Comparison of ENCODE assay signal across 17 cellular contexts in genomic region chr14:100286484-100287191, GRCh38. TPM values are rescaled to one million over a fixed set of nuclear protein-coding genes. Genes with fewer than 3 reads are reported as not detected.
A peak's percentile ranks its signal among the peaks of the same experiment; 100 is the strongest.
DNase-seq lines count a peak whose midpoint lies in the region; ATAC-seq and TF ChIP-seq lines count a peak whose summit lies in the region.
"Had no signal": no experiment of that assay in that cellular context is flagged by ENCODE, and none has a peak within 500 bp of the region (broad histone marks: within the 10 kb centered on the region; RNA-seq: fewer than 3 reads in every experiment).

No MANE protein-coding gene starts in this region.

- H3K4me1 Mint-ChIP-seq in activated T-cell treated with anti-CD3 and anti-CD28 coated beads, Interleukin-2, amount 50 U/mL, for 72 hours (ENCODE audit: low read depth), result peaks cover 12% of the 10 kb centered on the region
- peaks cover 28% of the 10 kb centered on the region for H3K4me1 Mint-ChIP-seq in HFFc6 (ENCODE audit: low read depth)
- peaks cover 6% of the 10 kb centered on the region for H3K4me1 Mint-ChIP-seq in endodermal cell

- no peak for TF ChIP-seq EP300 in SK-N-SH (IDR thresholded peaks at IDR 0.05; ENCODE audit: borderline replicate concordance in 1 of 2, low read depth in 1 of 2, low read length in 1 of 2)

- no peak overlapping the region for H2AFZ ChIP-seq in SK-N-SH (ENCODE audit: low read depth)

- H3K27me3 ChIP-seq in endodermal cell (ENCODE audit: control insufficient read depth, insufficient read depth, low read length, poor library complexity, severe bottlenecking) (no peaks in the 10 kb centered on the region), SK-N-SH (ENCODE audit: insufficient read depth) (no peaks in the 10 kb centered on the region)

- POLR2A ChIA-PET in SK-N-SH (lab: Yijun Ruan, JAX), result no interaction called here

- TF ChIP-seq CTCF in HFFc6 (IDR thresholded peaks at IDR 0.05) (no peak), endodermal cell (conservative IDR thresholded peaks at IDR 0.05) (no peak), SK-N-SH (IDR thresholded peaks at IDR 0.05) (no peak)

- no peak overlapping the region for H3K4me3 ChIP-seq in endodermal cell (ENCODE audit: low read length)
- H3K4me3 ChIP-seq in SK-N-SH (ENCODE audit: low read depth in 2 of 2, low read length in 1 of 2), result no peak overlapping the region

- no peaks in the 10 kb centered on the region for H3K9me3 Mint-ChIP-seq in activated T-cell treated with anti-CD3 and anti-CD28 coated beads, Interleukin-2, amount 50 U/mL, for 72 hours
- no peaks in the 10 kb centered on the region for H3K9me3 Mint-ChIP-seq in HFFc6
- H3K9me3 Mint-ChIP-seq in endodermal cell, result no peaks in the 10 kb centered on the region

- peak overlapping the region in 1 of 2 donors; percentile 8 for H3K4me3 Mint-ChIP-seq in activated T-cell treated with anti-CD3 and anti-CD28 coated beads, Interleukin-2, amount 50 U/mL, for 72 hours
- H3K4me3 Mint-ChIP-seq in HFFc6 (peak overlapping the region; percentile 85; the same call in 1 of the 2 replicates), endodermal cell (peak overlapping the region; percentile 56)

- H3K4me1 ChIP-seq in endodermal cell (ENCODE audit: control insufficient read depth, insufficient read depth, low read length) (peaks cover 4% of the 10 kb centered on the region), SK-N-SH (ENCODE audit: control insufficient read depth in 1 of 2, insufficient read depth in 2 of 2, low read depth in 1 of 2, low read length in 1 of 2) (peaks cover 0 to 33% of the 10 kb centered on the region in 2 experiments; a peak in 1 of 4 replicates)

- intact Hi-C loops in posterior vena cava (cut with DNase I), result no loop called here

- H3K36me3 ChIP-seq in endodermal cell (ENCODE audit: control insufficient read depth, insufficient read depth, low read length), result peaks cover 23% of the 10 kb centered on the region
- H3K36me3 ChIP-seq in SK-N-SH (replicated peaks in 1 of 2; ENCODE audit: control insufficient read depth in 1 of 2, insufficient read depth in 2 of 2, low read length in 1 of 2), result peaks cover 0 to 11% of the 10 kb centered on the region in 2 experiments
- H3K36me3 ChIP-seq: prostate gland had no signal

- H3K9me2 ChIP-seq in SK-N-SH, result no peaks in the 10 kb centered on the region

- H3K9me3 ChIP-seq in endodermal cell (ENCODE audit: control insufficient read depth, low read length), result no peaks in the 10 kb centered on the region
- H3K9me3 ChIP-seq in SK-N-SH, result no peaks in the 10 kb centered on the region
- H3K9me3 ChIP-seq: prostate gland had no signal

- ATAC-seq in activated T-cell treated with anti-CD3 and anti-CD28 coated beads, Interleukin-2, amount 50 U/mL, for 72 hours (replicated peaks in 1 of 2), result no peak
- no peak for ATAC-seq in GM21723 (IDR thresholded peaks at IDR 0.05; ENCODE audit: unreplicated experiment)

- H3K79me2 ChIP-seq in SK-N-SH (ENCODE audit: insufficient read depth), result peaks cover 3% of the 10 kb centered on the region; the same call in 1 of the 2 replicates

- no peak overlapping the region for H3K4me2 ChIP-seq in SK-N-SH

- TF ChIP-seq RAD21 in SK-N-SH (IDR thresholded peaks at IDR 0.05; ENCODE audit: low read length), result no peak

- no peak overlapping the region for H3K27ac Mint-ChIP-seq in activated T-cell treated with anti-CD3 and anti-CD28 coated beads, Interleukin-2, amount 50 U/mL, for 72 hours
- H3K27ac Mint-ChIP-seq in HFFc6 (no peak overlapping the region), endodermal cell (no peak overlapping the region)

- H3K9ac ChIP-seq in endodermal cell (ENCODE audit: extremely low read depth, low read length, poor library complexity, severe bottlenecking) (no peak overlapping the region), SK-N-SH (no peak overlapping the region)

- no peak overlapping the region for H3K27ac ChIP-seq in endodermal cell (ENCODE audit: low read depth, low read length)
- H3K27ac ChIP-seq in SK-N-SH (ENCODE audit: low read depth in 2 of 2, low read length in 1 of 2), result no peak overlapping the region
- H3K27ac ChIP-seq: epithelial cell of prostate had no signal

- 93 to 100% methylated on average over 7 to 8 of the region's 10 CpGs for WGBS in endodermal cell (ENCODE audit: insufficient coverage in 1 of 2, insufficient read length in 1 of 2), 2 experiments
- WGBS in SK-N-SH (ENCODE audit: low lambda C conversion rate), result 93% methylated on average over 7 of the region's 10 CpGs

- H3K36me3 Mint-ChIP-seq in activated T-cell treated with anti-CD3 and anti-CD28 coated beads, Interleukin-2, amount 50 U/mL, for 72 hours (ENCODE audit: insufficient read depth in 2 of 2), result no peaks in the 10 kb centered on the region
- no peaks in the 10 kb centered on the region for H3K36me3 Mint-ChIP-seq in HFFc6 (ENCODE audit: low read depth)
- peaks cover 22% of the 10 kb centered on the region for H3K36me3 Mint-ChIP-seq in endodermal cell (ENCODE audit: low read depth)

- H4K20me1 ChIP-seq in SK-N-SH (ENCODE audit: insufficient read depth), result 0 out of 2 replicates have a peak, but pooled peaks cover 2% of the 10 kb centered on the region

- CTCF ChIA-PET in SK-N-SH (lab: Yijun Ruan, JAX), result interaction anchor here (0.6 to 5.6 kb wide), 19 partner anchors 9 to 459 kb away, joined by 3 to 58 read pairs (median 5); no protein-coding TSS in a partner anchor

- peak; percentile 16 for DNase-seq in activated T-cell treated with anti-CD3 and anti-CD28 coated beads, Interleukin-2, amount 50 U/mL, for 1 hour
- DNase-seq in activated T-cell treated with anti-CD3 and anti-CD28 coated beads, Interleukin-2, amount 50 U/mL, for 72 hours, result no peak
- DNase-seq in HFFc6 (no peak), endodermal cell (peak; percentile 54), posterior vena cava (ENCODE audit: low spot score) (peak; percentile 80), SK-N-SH (no peak), cerebellar nuclear complex (lab: John Stamatoyannopoulos, UW) (no peak)
- DNase-seq: activated CD8-positive, alpha-beta memory T cell treated with anti-CD3 and anti-CD28 coated beads, Interleukin-2, amount 50 U/mL, for 4 hours; hippocampal formation; KBM-7; NCI-H1694; NCI-H526 treated with DMSO at 0.1 percent for 48 hours had no signal

- H3K27me3 Mint-ChIP-seq in activated T-cell treated with anti-CD3 and anti-CD28 coated beads, Interleukin-2, amount 50 U/mL, for 72 hours (ENCODE audit: low read depth), result no peaks in the 10 kb centered on the region
- peaks cover 5% of the 10 kb centered on the region for H3K27me3 Mint-ChIP-seq in HFFc6 (ENCODE audit: insufficient read depth)
- peaks cover 2% of the 10 kb centered on the region for H3K27me3 Mint-ChIP-seq in endodermal cell (ENCODE audit: insufficient read depth)

- H3F3A ChIP-seq in SK-N-SH (replicated peaks; ENCODE audit: insufficient read depth), result no peaks in the 10 kb centered on the region

TF ChIP-seq in SK-N-SH, 30 proteins besides CTCF, POLR2A, EP300 and RAD21 (continues in another document):
- no peak for TF ChIP-seq SMC3 (IDR thresholded peaks at IDR 0.05; ENCODE audit: low read depth, low read length)
- TF ChIP-seq FOXJ3 (CRISPR knock-in tag; IDR thresholded peaks at IDR 0.05), result no peak
- no peak for TF ChIP-seq POLR2AphosphoS5 (IDR thresholded peaks at IDR 0.05; ENCODE audit: low read depth, low read length)
- no peak for TF ChIP-seq SIN3A (IDR thresholded peaks at IDR 0.05; ENCODE audit: borderline replicate concordance, low read depth, low read length)
- no peak for TF ChIP-seq RCOR1 (IDR thresholded peaks at IDR 0.05; ENCODE audit: low read length)
- TF ChIP-seq IRF3 (IDR thresholded peaks at IDR 0.05; ENCODE audit: low read depth, low read length), result no peak
- no peak for TF ChIP-seq CHD2 (IDR thresholded peaks at IDR 0.05; ENCODE audit: low read length, partially characterized antibody)
- no peak for TF ChIP-seq TCF12 (IDR thresholded peaks at IDR 0.05)

RNA-seq across cellular contexts. Expression of gene SLC25A29, which starts 19.6 kb away (rescaled TPM):
- total RNA-seq in activated T-cell treated with anti-CD3 and anti-CD28 coated beads, Interleukin-2, amount 50 U/mL, for 72 hours, result 10 to 100 TPM; 22.7 to 47.2 TPM
- total RNA-seq in HFFc6 (2021; fragmentation: NEBNext Ultra II Directional; extraction: Animal tissue kit (Norgen Biotek cat#: 25700)), result 1 to 10 TPM; 6.5 to 8.6 (median 7.7) TPM
- total RNA-seq in endodermal cell, result 100 to 1,000 TPM; 234 to 263 TPM
- 114 TPM for polyA plus RNA-seq in endodermal cell (2013, experiment 1 of 2)
- 95.7 TPM for polyA plus RNA-seq in endodermal cell (2013, experiment 2 of 2)
- 10 to 100 TPM; 23.6 to 27.4 TPM for total RNA-seq in posterior vena cava
- polyA plus RNA-seq in SK-N-SH (2012; rRNA removed), result 66.9 and 84.6 TPM in 2 replicates
- polyA plus RNA-seq in SK-N-SH (2012; cell fraction: cytosol; rRNA removed), result 13.9 and 26.7 TPM in 2 replicates
- polyA plus RNA-seq in SK-N-SH (2012; cell fraction: nucleus; rRNA removed), result 442 and 628 TPM in 2 replicates

RNA-seq across cellular contexts. Expression of gene SLC25A47, which starts 36.5 kb away (rescaled TPM):
- total RNA-seq in activated T-cell treated with anti-CD3 and anti-CD28 coated beads, Interleukin-2, amount 50 U/mL, for 72 hours, result not detected
- not detected for total RNA-seq in HFFc6 (2021; fragmentation: NEBNext Ultra II Directional; extraction: Animal tissue kit (Norgen Biotek cat#: 25700))
- total RNA-seq in endodermal cell, result not detected
- polyA plus RNA-seq in endodermal cell (2013, experiment 1 of 2), result not detected
- polyA plus RNA-seq in endodermal cell (2013, experiment 2 of 2), result not detected
- total RNA-seq in posterior vena cava, result not detected
- not detected in 2 replicates for polyA plus RNA-seq in SK-N-SH (2012; rRNA removed)
- not detected in 2 replicates for polyA plus RNA-seq in SK-N-SH (2012; cell fraction: cytosol; rRNA removed)
- 0.06 TPM in 1 of 2 replicates, not detected in the other for polyA plus RNA-seq in SK-N-SH (2012; cell fraction: nucleus; rRNA removed)
- total RNA-seq: bronchial epithelial cell, Right ventricle myocardium superior had no signal

RNA-seq across cellular contexts. Expression of gene YY1, which starts 47.7 kb away (rescaled TPM):
- 10 to 100 TPM; 93.0 to 99.8 TPM for total RNA-seq in activated T-cell treated with anti-CD3 and anti-CD28 coated beads, Interleukin-2, amount 50 U/mL, for 72 hours
- total RNA-seq in HFFc6 (2021; fragmentation: NEBNext Ultra II Directional; extraction: Animal tissue kit (Norgen Biotek cat#: 25700)), result 10 to 100 TPM; 57.0 to 70.8 (median 68.1) TPM
- total RNA-seq in endodermal cell (100 to 1,000 TPM in 1 of 2 donors, 10 to 100 TPM in 1; 94.8 to 103 TPM), posterior vena cava (10 to 100 TPM; 41.4 to 46.2 TPM)
- polyA plus RNA-seq in endodermal cell (2013, experiment 1 of 2), result 84.2 TPM
- polyA plus RNA-seq in endodermal cell (2013, experiment 2 of 2), result 82.6 TPM
- polyA plus RNA-seq in SK-N-SH (2012; rRNA removed), result 18.1 and 18.6 TPM in 2 replicates
- polyA plus RNA-seq in SK-N-SH (2012; cell fraction: cytosol; rRNA removed), result 23.4 and 25.2 TPM in 2 replicates
- polyA plus RNA-seq in SK-N-SH (2012; cell fraction: nucleus; rRNA removed), result 32.0 and 38.8 TPM in 2 replicates

Comparison
In these comparisons a context has a peak if more than half of its experiments do, and no peak if none do; other contexts are left out.
1. DNase-seq: peak in activated T-cell treated with anti-CD3 and anti-CD28 coated beads, Interleukin-2, amount 50 U/mL, for 1 hour (single experiment), endodermal cell (single experiment) and posterior vena cava (single experiment); none in activated T-cell treated with anti-CD3 and anti-CD28 coated beads, Interleukin-2, amount 50 U/mL, for 72 hours (0 of 2), HFFc6 (single experiment), SK-N-SH (single experiment) and cerebellar nuclear complex (0 of 2).
2. RNA of gene SLC25A29, which starts 19.6 kb away (total RNA-seq): 234 to 263 TPM in endodermal cell; 22.7 to 47.2 TPM in activated T-cell treated with anti-CD3 and anti-CD28 coated beads, Interleukin-2, amount 50 U/mL, for 72 hours, 23.6 to 27.4 TPM in posterior vena cava and 6.5 to 8.6 TPM in HFFc6; every median in the first group is over 4 times any median in the second.